25 cellular contexts compared by ENCODE assay signal in genomic region chr9:98330831-98331230, GRCh38.
DNase-seq lines count a peak whose midpoint lies in the region; ATAC-seq, FAIRE-seq and TF ChIP-seq lines count a peak whose summit lies in the region.
"Had no signal": no experiment of that assay in that cellular context is flagged by ENCODE, and none has a peak within 500 bp of the region (broad histone marks: within the 10 kb centered on the region; RNA-seq: fewer than 3 reads in every experiment).

No MANE protein-coding gene starts in this region.

- H3K36me3 ChIP-seq in skeletal muscle satellite cell (ENCODE audit: insufficient read depth, low read length), result no peaks in the 10 kb centered on the region
- no peaks in the 10 kb centered on the region for H3K36me3 ChIP-seq in adrenal gland (replicated peaks in 1 of 2)
- no peaks in the 10 kb centered on the region for H3K36me3 ChIP-seq in body of pancreas (replicated peaks in 1 of 2; ENCODE audit: insufficient read depth in 1 of 2, low read depth in 2 of 2)
- H3K36me3 ChIP-seq: HAP-1, spleen, thyroid gland had no signal

- no peak for FAIRE-seq in urothelium cell line (lab: Jason Lieb, UNC)

- no peak for TF ChIP-seq CTCF in fibroblast of mammary gland (conservative IDR thresholded peaks at IDR 0.05; ENCODE audit: control insufficient read depth, insufficient read depth, low read depth, low read length)
- no peak for TF ChIP-seq CTCF in adrenal gland (IDR thresholded peaks at IDR 0.05)
- TF ChIP-seq CTCF in body of pancreas (IDR thresholded peaks at IDR 0.05), result no peak

- no peak overlapping the region for H3K4me2 ChIP-seq in skeletal muscle satellite cell (ENCODE audit: low read length)

- DNase-seq in ELR (ENCODE audit: low read depth), result peak; percentile 89
- DNase-seq in amniotic epithelial cell (ENCODE audit: low read depth), result peak; percentile 92
- peak; percentile 98 for DNase-seq in fibroblast of mammary gland (ENCODE audit: low read depth)
- DNase-seq in adrenal gland, result no peak
- no peak for DNase-seq in body of pancreas
- no peak for DNase-seq in urothelium cell line (ENCODE audit: low spot score)
- DNase-seq: activated CD4-positive, alpha-beta memory T cell treated with anti-CD3 and anti-CD28 coated beads for 36 hours; activated CD4-positive, CD25-positive, alpha-beta regulatory T cell; activated gamma-delta T cell treated with Interleukin-2 at 50 U/mL for 16 hours; activated T-cell treated with anti-CD3 and anti-CD28 coated beads for 4 hours; C1 segment of cervical spinal cord; caudate nucleus; KG1; naive thymus-derived CD8-positive, alpha-beta T cell; NCI-H1694; NCI-H2171 treated with DMSO at 0.1 percent for 48 hours; NCI-H524 treated with DMSO at 0.1 percent for 48 hours; retina; spleen; stimulated activated CD4-positive, alpha-beta T cell treated with anti-CD3 and anti-CD28 coated beads, Interleukin-4, amount 100 ng/mL, for 24 hours; T1000; thyroid gland had no signal

- 73 to 80% (median 78%) methylated on average over 6 of the region's 6 CpGs for WGBS in adrenal gland, 4 donors
- WGBS in body of pancreas, 2 donors, result 78 to 86% methylated on average over 6 of the region's 6 CpGs

- ATAC-seq in body of pancreas, result no peak
- ATAC-seq: naive thymus-derived CD8-positive, alpha-beta T cell had no signal

- no peaks in the 10 kb centered on the region for H3K27me3 ChIP-seq in skeletal muscle satellite cell (ENCODE audit: control insufficient read depth, insufficient read depth, low read length)
- no peaks in the 10 kb centered on the region for H3K27me3 ChIP-seq in adrenal gland
- H3K27me3 ChIP-seq in body of pancreas, result no peaks in the 10 kb centered on the region
- H3K27me3 ChIP-seq: dorsolateral prefrontal cortex, thyroid gland had no signal

- H3K27ac ChIP-seq in adrenal gland (no peak overlapping the region), body of pancreas (no peak overlapping the region)
- H3K27ac ChIP-seq: spleen, thyroid gland had no signal

- H3K9ac ChIP-seq in skeletal muscle satellite cell (ENCODE audit: low read depth, low read length), result peak overlapping the region; percentile 30

- no peak overlapping the region for H3K4me3 ChIP-seq in fibroblast of mammary gland (ENCODE audit: control insufficient read depth, low read depth, low read length)
- no peak overlapping the region for H3K4me3 ChIP-seq in skeletal muscle satellite cell (ENCODE audit: low read length)
- H3K4me3 ChIP-seq in adrenal gland, result no peak overlapping the region
- no peak overlapping the region for H3K4me3 ChIP-seq in body of pancreas
- H3K4me3 ChIP-seq: dorsolateral prefrontal cortex, HAP-1, spleen, thyroid gland had no signal

- intact Hi-C loops in adrenal gland (cut with DNase I) (no loop called here), body of pancreas (cut with DNase I) (no loop called here)

- TF ChIP-seq POLR2A in adrenal gland (IDR thresholded peaks at IDR 0.05), result no peak
- TF ChIP-seq POLR2A in body of pancreas (IDR thresholded peaks at IDR 0.05), result no peak

- peaks cover 13% of the 10 kb centered on the region for H3K4me1 ChIP-seq in skeletal muscle satellite cell (ENCODE audit: control insufficient read depth, insufficient read depth, low read length)
- H3K4me1 ChIP-seq in adrenal gland (replicated peaks in 1 of 2), result no peaks in the 10 kb centered on the region
- no peaks in the 10 kb centered on the region for H3K4me1 ChIP-seq in body of pancreas
- H3K4me1 ChIP-seq: HAP-1, thyroid gland had no signal

- no peaks in the 10 kb centered on the region for H3K9me3 ChIP-seq in skeletal muscle satellite cell (replicated peaks; ENCODE audit: low read length)
- H3K9me3 ChIP-seq in adrenal gland (replicated peaks in 1 of 3), result no peaks in the 10 kb centered on the region
- no peaks in the 10 kb centered on the region for H3K9me3 ChIP-seq in body of pancreas
- H3K9me3 ChIP-seq: HAP-1, spleen, thyroid gland had no signal

Comparison
In these comparisons a context has a peak if more than half of its experiments do, and no peak if none do; other contexts are left out.
1. DNase-seq: peak in ELR (single experiment), amniotic epithelial cell (single experiment) and fibroblast of mammary gland (single experiment); none in adrenal gland (0 of 7), body of pancreas (0 of 4) and urothelium cell line (single experiment).